8 cellular contexts compared by ENCODE assay signal in genomic region chr3:112519424-112520001, GRCh38. TPM values are rescaled to one million over a fixed set of nuclear protein-coding genes. Genes with fewer than 3 reads are reported as not detected.
A peak's percentile ranks its signal among the peaks of the same experiment; 100 is the strongest.
DNase-seq lines count a peak whose midpoint lies in the region; ATAC-seq lines count a peak whose summit lies in the region.

No MANE protein-coding gene starts in this region.

- DNase-seq in COR-L47 (lab: John Stamatoyannopoulos, UW) (peak; percentile 74), NCI-H526 (lab: John Stamatoyannopoulos, UW) (peak; percentile 5 to 41), head of caudate nucleus (peak in 22 of 42 donors; percentile 13 to 82 (median 56)), pulmonary artery endothelial cell (ENCODE audit: low read depth, low spot score) (peak; percentile 63), cerebellar nuclear complex (lab: John Stamatoyannopoulos, UW) (no peak)
- no peak for DNase-seq in activated naive CD8-positive, alpha-beta T cell treated with anti-CD3 and anti-CD28 coated beads for 36 hours

- ATAC-seq in GM18909 (IDR thresholded peaks at IDR 0.05; ENCODE audit: poor library complexity, unreplicated experiment) (peak; percentile 63), HG03558 (IDR thresholded peaks at IDR 0.05; ENCODE audit: extremely low read depth, unreplicated experiment) (peak; percentile 36)

- peak overlapping the region; percentile 79 for H3K27ac Mint-ChIP-seq in activated naive CD8-positive, alpha-beta T cell treated with anti-CD3 and anti-CD28 coated beads for 36 hours

- intact Hi-C loops in head of caudate nucleus (cut with DNase I), result loop anchor here (5.0 to 10.0 kb wide), 3 partner anchors 195 to 405 kb away; partner anchors contain the start of gene SLC9C1

- no peak overlapping the region for H3K4me3 Mint-ChIP-seq in activated naive CD8-positive, alpha-beta T cell treated with anti-CD3 and anti-CD28 coated beads for 36 hours

- H3K4me1 Mint-ChIP-seq in activated naive CD8-positive, alpha-beta T cell treated with anti-CD3 and anti-CD28 coated beads for 36 hours, result peaks cover 20% of the 10 kb centered on the region

- peaks cover 9% of the 10 kb centered on the region for H3K36me3 Mint-ChIP-seq in activated naive CD8-positive, alpha-beta T cell treated with anti-CD3 and anti-CD28 coated beads for 36 hours

- H3K27me3 Mint-ChIP-seq in activated naive CD8-positive, alpha-beta T cell treated with anti-CD3 and anti-CD28 coated beads for 36 hours, result no peaks in the 10 kb centered on the region

- H3K9me3 Mint-ChIP-seq in activated naive CD8-positive, alpha-beta T cell treated with anti-CD3 and anti-CD28 coated beads for 36 hours, result peaks cover 8% of the 10 kb centered on the region

RNA-seq across cellular contexts. Expression of gene BTLA, which starts 20.2 kb away (rescaled TPM):
- 10 to 100 TPM; 34.1 to 41.2 TPM for total RNA-seq in activated naive CD8-positive, alpha-beta T cell treated with anti-CD3 and anti-CD28 coated beads for 36 hours
- not detected in 2 replicates for total RNA-seq in pulmonary artery endothelial cell

RNA-seq across cellular contexts. Expression of gene ATG3, which starts 42.2 kb away (rescaled TPM):
- total RNA-seq in activated naive CD8-positive, alpha-beta T cell treated with anti-CD3 and anti-CD28 coated beads for 36 hours, result 10 to 100 TPM; 76.8 to 76.9 TPM
- total RNA-seq in pulmonary artery endothelial cell, result 72.2 and 113 TPM in 2 replicates

RNA-seq across cellular contexts. Expression of gene SLC35A5, which starts 42.3 kb away (rescaled TPM):
- total RNA-seq in activated naive CD8-positive, alpha-beta T cell treated with anti-CD3 and anti-CD28 coated beads for 36 hours, result 10 to 100 TPM; 15.2 to 17.4 TPM
- total RNA-seq in pulmonary artery endothelial cell, result 27.0 and 46.1 TPM in 2 replicates

Comparison
In these comparisons a context has a peak if more than half of its experiments do, and no peak if none do; other contexts are left out.
1. DNase-seq: peak in COR-L47 (single experiment), NCI-H526 (2 of 2), head of caudate nucleus (22 of 42) and pulmonary artery endothelial cell (single experiment); none in activated naive CD8-positive, alpha-beta T cell treated with anti-CD3 and anti-CD28 coated beads for 36 hours (single experiment) and cerebellar nuclear complex (0 of 2).
2. RNA of gene BTLA, which starts 20.2 kb away (total RNA-seq): 34.1 to 41.2 TPM in activated naive CD8-positive, alpha-beta T cell treated with anti-CD3 and anti-CD28 coated beads for 36 hours; not detected in pulmonary artery endothelial cell; every median in the first group is over 10 times any median in the second.